Comparison of ENCODE assay signal across 14 cellular contexts in genomic region chr15:70156781-70157261, GRCh38. TPM values are rescaled to one million over a fixed set of nuclear protein-coding genes. Genes with fewer than 3 reads are reported as not detected.
DNase-seq lines count a peak whose midpoint lies in the region; ATAC-seq and TF ChIP-seq lines count a peak whose summit lies in the region.
"Had no signal": no experiment of that assay in that cellular context is flagged by ENCODE, and none has a peak within 500 bp of the region (broad histone marks: within the 10 kb centered on the region; RNA-seq: fewer than 3 reads in every experiment).

No MANE protein-coding gene starts in this region.

- ATAC-seq in upper lobe of right lung: no peak
- ATAC-seq: activated naive CD4-positive, alpha-beta T cell treated with anti-CD3 and anti-CD28 coated beads, Interleukin-2, amount 50 U/mL, for 72 hours had no signal

- no peak for TF ChIP-seq CTCF in upper lobe of right lung (IDR thresholded peaks at IDR 0.05)

- no peak overlapping the region for H3K27ac ChIP-seq in upper lobe of right lung
- H3K27ac ChIP-seq: SJSA1 had no signal

- peak; percentile 57 for DNase-seq in NCI-H510A treated with DMSO at 0.1 percent for 48 hours (lab: John Stamatoyannopoulos, UW)
- DNase-seq in NCI-H510A (lab: John Stamatoyannopoulos, UW): no peak
- DNase-seq in cerebellar nuclear complex (lab: John Stamatoyannopoulos, UW): peak; percentile 47 to 48
- peak; percentile 16 for DNase-seq in midbrain (lab: John Stamatoyannopoulos, UW)
- peak; percentile 62 for DNase-seq in upper lobe of right lung
- no peak for DNase-seq in NCI-H1436 treated with DMSO at 0.1 percent for 48 hours (lab: John Stamatoyannopoulos, UW)
- no peak for DNase-seq in SW 1271 (lab: John Stamatoyannopoulos, UW)
- DNase-seq in middle frontal gyrus (ENCODE audit: extremely low spot score, low spot score): no peak
- DNase-seq: activated CD4-positive, alpha-beta T cell treated with anti-CD3 and anti-CD28 coated beads, Interleukin-2, amount 10 ng/mL, durations not matched to agents 7 days and 5 days; erythroblast; mesendoderm; stimulated activated CD4-positive, alpha-beta T cell treated with anti-CD3 and anti-CD28 coated beads, Interleukin-4, amount 100 ng/mL, for 1 hour had no signal

- no peaks in the 10 kb centered on the region for H3K36me3 ChIP-seq in upper lobe of right lung
- H3K36me3 ChIP-seq: SJSA1 had no signal

- H3K4me3 ChIP-seq in upper lobe of right lung: no peak overlapping the region
- H3K4me3 ChIP-seq: SJSA1 had no signal

- peaks cover 35% of the 10 kb centered on the region for H3K4me1 ChIP-seq in upper lobe of right lung

- intact Hi-C loops in upper lobe of right lung (cut with DNase I): no loop called here

- no peaks in the 10 kb centered on the region for H3K9me3 ChIP-seq in upper lobe of right lung
- H3K9me3 ChIP-seq: SJSA1 had no signal

- no peaks in the 10 kb centered on the region for H3K27me3 ChIP-seq in upper lobe of right lung

RNA-seq across cellular contexts. Expression of gene TLE3, which starts 59.1 kb away (rescaled TPM):
- total RNA-seq in upper lobe of right lung: 58.8 TPM

Comparison
In these comparisons a context has a peak if more than half of its experiments do, and no peak if none do; other contexts are left out.
1. DNase-seq: peak in NCI-H510A treated with DMSO at 0.1 percent for 48 hours (single experiment), cerebellar nuclear complex (2 of 2), midbrain (single experiment) and upper lobe of right lung (single experiment); none in NCI-H510A (single experiment), NCI-H1436 treated with DMSO at 0.1 percent for 48 hours (single experiment), SW 1271 (0 of 2) and middle frontal gyrus (single experiment).